ENCODE assay signal across 14 cellular contexts in genomic region chrX:72101597-72102037, GRCh38. TPM values are rescaled to one million over a fixed set of nuclear protein-coding genes. Genes with fewer than 3 reads are reported as not detected.
A peak's percentile ranks its signal among the peaks of the same experiment; 100 is the strongest.
DNase-seq lines count a peak whose midpoint lies in the region; ATAC-seq, FAIRE-seq and TF ChIP-seq lines count a peak whose summit lies in the region.
"Had no signal": no experiment of that assay in that cellular context is flagged by ENCODE, and none has a peak within 500 bp of the region (broad histone marks: within the 10 kb centered on the region; RNA-seq: fewer than 3 reads in every experiment).

No MANE protein-coding gene starts in this region.

- H3K4me3 Mint-ChIP-seq in activated naive CD4-positive, alpha-beta T cell treated with anti-CD3 and anti-CD28 coated beads, Interleukin-2, amount 50 U/mL, for 24 hours, result peak overlapping the region; percentile 19
- peak overlapping the region; percentile 93 for H3K4me3 Mint-ChIP-seq in T-helper 17 cell

- CTCF ChIA-PET in HepG2 (lab: Yijun Ruan, JAX; ENCODE audit: low intra/inter-chr PET ratio, low total read pairs), result no interaction called here

- H4K20me1 ChIP-seq in HepG2 (ENCODE audit: insufficient read depth, low read length), result no peaks in the 10 kb centered on the region

- H3K27me3 ChIP-seq in upper lobe of left lung (no peaks in the 10 kb centered on the region), HepG2 (ENCODE audit: control insufficient read depth in 1 of 2, insufficient read depth in 2 of 2, low read length in 2 of 2) (no peaks in the 10 kb centered on the region)

- peaks cover 3% of the 10 kb centered on the region for H3K27me3 Mint-ChIP-seq in activated naive CD4-positive, alpha-beta T cell treated with anti-CD3 and anti-CD28 coated beads, Interleukin-2, amount 50 U/mL, for 24 hours
- no peaks in the 10 kb centered on the region for H3K27me3 Mint-ChIP-seq in T-helper 17 cell

- TF ChIP-seq CTCF in upper lobe of left lung (IDR thresholded peaks at IDR 0.05) (no peak), HepG2 (CRISPR knock-in tag; IDR thresholded peaks at IDR 0.05) (no peak)

- in situ Hi-C loops in HepG2 (cut with HindIII; ENCODE audit: extremely low pct_ligation_motif_present, low pct_unique_long_range_greater_than_20kb), result no loop called here

- TF ChIP-seq POLR2A in upper lobe of left lung (IDR thresholded peaks at IDR 0.05), result peak in 1 of 4 donors; percentile 23
- no peak for TF ChIP-seq POLR2A in HepG2 (IDR thresholded peaks at IDR 0.05; ENCODE audit: insufficient read depth in 1 of 2, low read depth in 2 of 2, low read length in 2 of 2)

- FAIRE-seq in HepG2 (lab: Jason Lieb, UNC), result no peak
- FAIRE-seq: bronchial epithelial cell had no signal

- H3K36me3 ChIP-seq in upper lobe of left lung, result no peaks in the 10 kb centered on the region
- H3K36me3 ChIP-seq in HepG2 (replicated peaks in 1 of 2; ENCODE audit: control insufficient read depth in 1 of 2, insufficient read depth in 2 of 2, low read length in 2 of 2), result no peaks in the 10 kb centered on the region
- H3K36me3 ChIP-seq: heart left ventricle had no signal

- BruUV-seq in HepG2 (replicated peaks; lab: Mats Ljungman, UMichigan), result no TSS peak

- ATAC-seq in T-helper 17 cell (no peak), upper lobe of left lung (ENCODE audit: low FRiP score in 2 of 2) (no peak), HepG2 (no peak), HG03135 (IDR thresholded peaks at IDR 0.05; ENCODE audit: unreplicated experiment) (no peak)

- H3K4me1 Mint-ChIP-seq in activated naive CD4-positive, alpha-beta T cell treated with anti-CD3 and anti-CD28 coated beads, Interleukin-2, amount 50 U/mL, for 24 hours, result peaks cover 35% of the 10 kb centered on the region
- H3K4me1 Mint-ChIP-seq in T-helper 17 cell, result peaks cover 34% of the 10 kb centered on the region

- no peak overlapping the region for H2AFZ ChIP-seq in HepG2 (ENCODE audit: low read length)

- no peak for TF ChIP-seq RAD21 in HepG2 (CRISPR knock-in tag; IDR thresholded peaks at IDR 0.05)

- 48 to 60% methylated on average over 1 to 4 of the region's 4 CpGs for WGBS in upper lobe of left lung, 2 donors
- WGBS in HepG2 (ENCODE audit: low lambda C conversion rate), result no CpG with 5 or more reads among the region's 4 CpGs

- POLR2A ChIA-PET in HepG2 (lab: Yijun Ruan, JAX), result no interaction called here

- DNase-seq in activated naive CD4-positive, alpha-beta T cell treated with anti-CD3 and anti-CD28 coated beads, Interleukin-2, amount 50 U/mL, for 16 hours, result no peak
- DNase-seq in T-helper 17 cell, result no peak
- peak; percentile 47 for DNase-seq in left kidney (ENCODE audit: low read depth, low spot score)
- no peak for DNase-seq in upper lobe of left lung
- DNase-seq in HepG2 (ENCODE audit: low spot score), result no peak
- DNase-seq in NCI-H128 (lab: John Stamatoyannopoulos, UW; ENCODE audit: unreplicated experiment), result no peak
- DNase-seq: DMS79 treated with DMSO at 0.1 percent for 48 hours, NCI-H1417 treated with DMSO at 0.1 percent for 48 hours, NCI-H748 treated with DMSO at 0.1 percent for 48 hours, posterior cingulate gyrus had no signal

- no peak overlapping the region for H3K27ac Mint-ChIP-seq in activated naive CD4-positive, alpha-beta T cell treated with anti-CD3 and anti-CD28 coated beads, Interleukin-2, amount 50 U/mL, for 24 hours
- peak overlapping the region; percentile 99 for H3K27ac Mint-ChIP-seq in T-helper 17 cell

- peaks cover 7 to 19% (median 13%) of the 10 kb centered on the region in 4 donors for H3K4me1 ChIP-seq in upper lobe of left lung
- H3K4me1 ChIP-seq in HepG2 (ENCODE audit: insufficient read depth, low read length), result no peaks in the 10 kb centered on the region

- no peak overlapping the region for H3K4me2 ChIP-seq in HepG2 (ENCODE audit: low read depth, low read length)

- no peaks in the 10 kb centered on the region for H3K79me2 ChIP-seq in HepG2 (ENCODE audit: insufficient read depth, low read length)

- no peaks in the 10 kb centered on the region for H3K9me3 Mint-ChIP-seq in activated naive CD4-positive, alpha-beta T cell treated with anti-CD3 and anti-CD28 coated beads, Interleukin-2, amount 50 U/mL, for 24 hours

- no peaks in the 10 kb centered on the region for H3K36me3 Mint-ChIP-seq in activated naive CD4-positive, alpha-beta T cell treated with anti-CD3 and anti-CD28 coated beads, Interleukin-2, amount 50 U/mL, for 24 hours
- H3K36me3 Mint-ChIP-seq in T-helper 17 cell (ENCODE audit: low read depth), result no peaks in the 10 kb centered on the region

- TF ChIP-seq EP300 in upper lobe of left lung (IDR thresholded peaks at IDR 0.05) (no peak), HepG2 (IDR thresholded peaks at IDR 0.05; ENCODE audit: low read depth in 2 of 2, low read length in 2 of 2) (no peak), HepG2 (CRISPR knock-in tag; IDR thresholded peaks at IDR 0.05; ENCODE audit: borderline replicate concordance) (no peak)

- intact Hi-C loops in HepG2 (cut with micrococcal nuclease; ENCODE audit: unreplicated experiment), result no loop called here

- H3K27ac ChIP-seq in upper lobe of left lung (peak overlapping the region; percentile 40 to 77 (median 68)), HepG2 (ENCODE audit: extremely low read length, insufficient read depth, low read length) (no peak overlapping the region)

- no peaks in the 10 kb centered on the region for H3K9me3 ChIP-seq in T-helper 17 cell (ENCODE audit: control insufficient read depth, low read length, poor library complexity, severe bottlenecking)
- no peaks in the 10 kb centered on the region for H3K9me3 ChIP-seq in upper lobe of left lung
- H3K9me3 ChIP-seq in HepG2 (ENCODE audit: low read length), result no peaks in the 10 kb centered on the region
- H3K9me3 ChIP-seq: heart left ventricle had no signal

- no peak overlapping the region for H3K9ac ChIP-seq in HepG2 (ENCODE audit: insufficient read depth, low read depth, low read length)

- H3K4me3 ChIP-seq in upper lobe of left lung (peak overlapping the region in 1 of 4 donors; percentile 34), HepG2 (replicated peaks in 1 of 3; ENCODE audit: insufficient read depth in 1 of 3, low read depth in 2 of 3, low read length in 3 of 3) (no peak overlapping the region)

TF ChIP-seq in HepG2, 621 proteins besides CTCF, POLR2A, EP300 and RAD21:
- TF ChIP-seq ZNF235 (CRISPR knock-in tag; IDR thresholded peaks at IDR 0.05; ENCODE audit: borderline replicate concordance), result no peak
- no peak for TF ChIP-seq ZNF543 (CRISPR knock-in tag; IDR thresholded peaks at IDR 0.05)
- no peak for TF ChIP-seq RFXAP (CRISPR knock-in tag; IDR thresholded peaks at IDR 0.05; ENCODE audit: borderline replicate concordance)
- no peak for TF ChIP-seq ZNF12 (CRISPR knock-in tag; IDR thresholded peaks at IDR 0.05)
- TF ChIP-seq MAFF (IDR thresholded peaks at IDR 0.05; ENCODE audit: low read depth, low read length), result no peak
- no peak for TF ChIP-seq ZNF777 (CRISPR knock-in tag; IDR thresholded peaks at IDR 0.05)
- no peak for TF ChIP-seq FOXC1 (CRISPR knock-in tag; IDR thresholded peaks at IDR 0.05; ENCODE audit: borderline replicate concordance)

RNA-seq across cellular contexts. Expression of gene RTL5, which starts 30.1 kb away (rescaled TPM):
- total RNA-seq in T-helper 17 cell, result 1 to 10 TPM; 2.6 to 2.7 TPM
- 10 to 100 TPM in 2 of 6 donors, 1 to 10 TPM in 4; 2.7 to 15.7 (median 6.4) TPM for total RNA-seq in upper lobe of left lung
- total RNA-seq in HepG2 (2016; rRNA removed; fragmentation: Illumina TruSeq; extraction: Trizol), result not detected in 2 replicates
- total RNA-seq in HepG2 (2016; cell fraction: cytosol; rRNA removed; fragmentation: Illumina TruSeq; extraction: Trizol; ENCODE audit: low read depth), result not detected in 2 replicates
- total RNA-seq in HepG2 (2016; cell fraction: insoluble cytoplasmic fraction; rRNA removed; fragmentation: Illumina TruSeq; extraction: Trizol), result 0.04 TPM in 1 of 2 replicates, not detected in the other
- total RNA-seq in HepG2 (2016; cell fraction: membrane; rRNA removed; fragmentation: Illumina TruSeq; extraction: Trizol), result not detected in 2 replicates
- total RNA-seq in HepG2 (2016; cell fraction: nucleus; rRNA removed; fragmentation: Illumina TruSeq; extraction: Trizol), result not detected in 2 replicates
- 0.01 TPM in 1 of 2 replicates, not detected in the other for polyA plus RNA-seq in HepG2 (2011; rRNA removed)
- not detected in 2 replicates for polyA plus RNA-seq in HepG2 (2011; cell fraction: cytosol; rRNA removed)
- not detected in 2 replicates for polyA plus RNA-seq in HepG2 (2011; cell fraction: nucleus; rRNA removed)
- polyA plus RNA-seq in HepG2 (2012), result not detected in 2 replicates
- polyA plus RNA-seq in HepG2 (2016; cell fraction: cytosol; fragmentation: Illumina TruSeq; extraction: Trizol; ENCODE audit: low read depth), result not detected in 2 replicates
- not detected in 2 replicates for polyA plus RNA-seq in HepG2 (2016; cell fraction: insoluble cytoplasmic fraction; fragmentation: Illumina TruSeq; extraction: Trizol; ENCODE audit: low read depth)
- not detected in 2 replicates for polyA plus RNA-seq in HepG2 (2016; cell fraction: membrane; fragmentation: Illumina TruSeq; extraction: Trizol; ENCODE audit: low read depth)
- polyA plus RNA-seq in HepG2 (2016; cell fraction: nucleus; fragmentation: Illumina TruSeq; extraction: Trizol; ENCODE audit: insufficient read depth, low read depth), result 0.11 TPM in 1 of 2 replicates, not detected in the other
- polyA minus RNA-seq in HepG2 (2011; rRNA and poly(A)+ RNA removed; ENCODE audit: low replicate concordance), result not detected in 2 replicates
- not detected in 2 replicates for polyA minus RNA-seq in HepG2 (2011; cell fraction: cytosol; rRNA and poly(A)+ RNA removed)
- not detected in 2 replicates for polyA minus RNA-seq in HepG2 (2011; cell fraction: nucleus; rRNA and poly(A)+ RNA removed)
- total RNA-seq: bronchial epithelial cell had no signal
